ENCODE assay signal across 8 cellular contexts in the genomic region with DNA sequence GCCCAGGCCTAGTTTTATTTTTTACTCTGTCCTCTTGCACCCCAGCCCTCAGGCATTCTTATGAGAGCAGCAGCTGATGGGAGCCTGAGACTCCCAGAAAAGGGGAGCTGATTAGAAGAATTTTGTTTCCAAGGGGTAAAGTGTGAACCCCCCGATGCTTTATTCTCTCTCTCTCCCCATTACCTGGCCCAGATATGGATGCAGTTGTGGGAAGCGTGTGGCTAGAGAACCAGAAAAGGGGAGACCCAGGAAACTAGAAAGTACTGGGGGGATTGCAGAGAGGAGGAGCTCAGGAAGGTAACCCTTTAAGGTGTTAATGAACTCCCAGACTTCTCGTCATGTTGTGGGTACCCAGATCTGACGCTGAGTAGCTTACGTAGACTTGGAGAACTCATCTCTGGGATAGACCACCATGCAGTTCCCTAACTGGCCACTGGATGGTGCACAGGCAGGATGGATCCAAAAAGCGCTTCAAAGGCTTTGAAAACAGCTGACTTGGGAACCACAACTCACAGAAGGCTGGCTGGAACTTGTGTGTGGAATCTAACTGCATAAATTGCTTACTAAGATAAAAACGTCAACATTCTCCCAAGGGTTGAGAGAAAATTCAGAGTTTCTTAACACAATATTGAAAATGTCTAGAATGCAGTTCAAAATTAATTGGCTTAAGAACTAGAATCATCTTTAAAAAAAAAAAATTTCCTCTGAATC.
DNase-seq lines count a peak whose midpoint lies in the region; ATAC-seq and TF ChIP-seq lines count a peak whose summit lies in the region.

No MANE protein-coding gene starts in this region.

- no peak overlapping the region for H3K4me3 Mint-ChIP-seq in activated CD8-positive, alpha-beta memory T cell treated with anti-CD3 and anti-CD28 coated beads, Interleukin-2, amount 10 ng/mL, durations not matched to agents 7 days and 5 days
- no peak overlapping the region for H3K4me3 Mint-ChIP-seq in endothelial cell (ENCODE audit: unreplicated experiment)

- peak; percentile 97 for TF ChIP-seq CTCF in endothelial cell (IDR thresholded peaks at IDR 0.05; ENCODE audit: unreplicated experiment)

- ATAC-seq in HG03135 (IDR thresholded peaks at IDR 0.05; ENCODE audit: unreplicated experiment) = peak; percentile 61
- ATAC-seq in activated CD8-positive, alpha-beta memory T cell treated with anti-CD3 and anti-CD28 coated beads, Interleukin-2, amount 10 ng/mL, durations not matched to agents 7 days and 5 days = peak; percentile 92

- no peak overlapping the region for H3K27ac Mint-ChIP-seq in activated CD8-positive, alpha-beta memory T cell treated with anti-CD3 and anti-CD28 coated beads, Interleukin-2, amount 10 ng/mL, durations not matched to agents 7 days and 5 days
- H3K27ac Mint-ChIP-seq in endothelial cell (ENCODE audit: unreplicated experiment) = no peak overlapping the region

- H3K36me3 Mint-ChIP-seq in activated CD8-positive, alpha-beta memory T cell treated with anti-CD3 and anti-CD28 coated beads, Interleukin-2, amount 10 ng/mL, durations not matched to agents 7 days and 5 days = peaks cover 6% of the 10 kb centered on the region
- peaks cover 8% of the 10 kb centered on the region for H3K36me3 Mint-ChIP-seq in endothelial cell (ENCODE audit: low read depth, unreplicated experiment)

- H3K4me1 Mint-ChIP-seq in activated CD8-positive, alpha-beta memory T cell treated with anti-CD3 and anti-CD28 coated beads, Interleukin-2, amount 10 ng/mL, durations not matched to agents 7 days and 5 days = peaks cover 16% of the 10 kb centered on the region
- peaks cover 6% of the 10 kb centered on the region for H3K4me1 Mint-ChIP-seq in endothelial cell (ENCODE audit: unreplicated experiment)

- no peaks in the 10 kb centered on the region for H3K9me3 Mint-ChIP-seq in activated CD8-positive, alpha-beta memory T cell treated with anti-CD3 and anti-CD28 coated beads, Interleukin-2, amount 10 ng/mL, durations not matched to agents 7 days and 5 days (ENCODE audit: low read depth)
- H3K9me3 Mint-ChIP-seq in endothelial cell (ENCODE audit: unreplicated experiment) = no peaks in the 10 kb centered on the region

- DNase-seq in NCI-H1436 (lab: John Stamatoyannopoulos, UW) = peak; percentile 38
- no peak for DNase-seq in NCI-H1436 treated with DMSO at 0.1 percent for 48 hours (lab: John Stamatoyannopoulos, UW)
- DNase-seq in NCI-H82 treated with DMSO at 0.1 percent for 48 hours (lab: John Stamatoyannopoulos, UW; ENCODE audit: unreplicated experiment) = peak; percentile 27
- peak; percentile 87 for DNase-seq in activated CD8-positive, alpha-beta memory T cell treated with anti-CD3 and anti-CD28 coated beads, Interleukin-2, amount 10 ng/mL, durations not matched to agents 7 days and 5 days
- peak; percentile 89 for DNase-seq in endothelial cell (ENCODE audit: low spot score)
- peak; percentile 88 for DNase-seq in midbrain (lab: John Stamatoyannopoulos, UW)
- DNase-seq in stimulated activated CD8-positive, alpha-beta memory T cell treated with anti-CD3 and anti-CD28 coated beads, Interleukin-4, amount 100 ng/mL, for 48 hours = peak; percentile 92

- CTCF ChIA-PET in activated CD8-positive, alpha-beta memory T cell treated with anti-CD3 and anti-CD28 coated beads, Interleukin-2, amount 10 ng/mL, durations not matched to agents 7 days and 5 days (lab: Charles Lee) = interaction anchor here (0.7 to 2.9 kb wide), 28 partner anchors 9 to 962 kb away, joined by 3 to 26 read pairs (median 5); partner anchors contain the start of gene GRPEL1

- H3K27me3 Mint-ChIP-seq in activated CD8-positive, alpha-beta memory T cell treated with anti-CD3 and anti-CD28 coated beads, Interleukin-2, amount 10 ng/mL, durations not matched to agents 7 days and 5 days = no peaks in the 10 kb centered on the region
- H3K27me3 Mint-ChIP-seq in endothelial cell (ENCODE audit: unreplicated experiment) = peaks cover 5% of the 10 kb centered on the region
